ENCODE assay signal across 8 cellular contexts in genomic region chr10:46283217-46283944, GRCh38. TPM values are rescaled to one million over a fixed set of nuclear protein-coding genes. Genes with fewer than 3 reads are reported as not detected.
DNase-seq lines count a peak whose midpoint lies in the region; ATAC-seq, FAIRE-seq and TF ChIP-seq lines count a peak whose summit lies in the region.

No MANE protein-coding gene starts in this region.

- H3K4me3 Mint-ChIP-seq in nephron: peak overlapping the region; percentile 87 to 94 (median 92)

- no peaks in the 10 kb centered on the region for H3K9me3 Mint-ChIP-seq in nephron

- peaks cover 17% of the 10 kb centered on the region for H3K4me1 Mint-ChIP-seq in nephron

- no peaks in the 10 kb centered on the region for H3K9me3 ChIP-seq in KOPT-K1 (ENCODE audit: insufficient read depth, low read length, poor library complexity, severe bottlenecking)

- H3K4me3 ChIP-seq in BJ (ENCODE audit: low read depth, low read length) (peak overlapping the region; percentile 41), dorsolateral prefrontal cortex (peak overlapping the region in 55 of 59 donors; percentile 38 to 82 (median 62))

- H3K27ac ChIP-seq in KOPT-K1 (ENCODE audit: low read depth, low read length, poor library complexity, severe bottlenecking) (peak overlapping the region; percentile 81), dorsolateral prefrontal cortex (peak overlapping the region in 23 of 59 donors; percentile 5 to 95 (median 86))

- H3K27me3 ChIP-seq in BJ (ENCODE audit: control insufficient read depth, insufficient read depth, low read length): no peaks in the 10 kb centered on the region
- no peaks in the 10 kb centered on the region for H3K27me3 ChIP-seq in dorsolateral prefrontal cortex

- DNase-seq in BJ (ENCODE audit: low read depth) (no peak), dorsolateral prefrontal cortex (peak in 1 of 10 donors; percentile 21), GM13977 (ENCODE audit: low spot score) (no peak), HTR-8/SVneo (ENCODE audit: insufficient read length, low spot score) (no peak), NCI-H187 treated with DMSO at 0.1 percent for 48 hours (lab: John Stamatoyannopoulos, UW) (no peak)

- POLR2A ChIA-PET in BJ (lab: Charles Lee): interaction anchor here (0.5 kb wide), 1 partner anchor 179 kb away, joined by 3 read pairs; no protein-coding TSS in a partner anchor

- H3K36me3 ChIP-seq in BJ (ENCODE audit: control insufficient read depth, insufficient read depth, low read length) (no peaks in the 10 kb centered on the region), KOPT-K1 (ENCODE audit: insufficient read depth, low read length) (no peaks in the 10 kb centered on the region)

- in situ Hi-C loops in GM13977 (cut with MboI; ENCODE audit: low pct_unique_long_range_greater_than_20kb, low sequenced_read_pairs, unreplicated experiment): loop anchor here (5.0 to 25.0 kb wide), 2 partner anchors 176 to 1104 kb away; partner anchors contain the start of gene ZNF488

- intact Hi-C loops in dorsolateral prefrontal cortex (cut with DNase I): loop anchor here in 1 of 2 donors (10.0 kb wide), 1 partner anchor 51 kb away; no protein-coding TSS in a partner anchor

- ATAC-seq in HG03342 (IDR thresholded peaks at IDR 0.05; ENCODE audit: unreplicated experiment): no peak

- TF ChIP-seq CTCF in BJ (IDR thresholded peaks at IDR 0.05; ENCODE audit: insufficient read depth, low read depth, low read length) (no peak), dorsolateral prefrontal cortex (IDR thresholded peaks at IDR 0.05 in 54 of 56, conservative IDR thresholded peaks at IDR 0.05 in 2 of 56; ENCODE audit: low read depth in 1 of 56, partially characterized antibody in 56 of 56) (peak in 3 of 56 donors; percentile 4 to 7 (median 6)), nephron (IDR thresholded peaks at IDR 0.05; ENCODE audit: unreplicated experiment in 3 of 3) (no peak), GM13977 (IDR thresholded peaks at IDR 0.05; ENCODE audit: extremely low read depth, insufficient read depth, missing control alignments) (no peak)

- peak overlapping the region in 1 of 3 experiments; percentile 52 for H3K27ac Mint-ChIP-seq in nephron

- peaks cover 56% of the 10 kb centered on the region for H3K27me3 Mint-ChIP-seq in nephron (ENCODE audit: low read depth)

- FAIRE-seq in HTR-8/SVneo (lab: Jason Lieb, UNC): no peak

- CTCF ChIA-PET in BJ (lab: Yijun Ruan, JAX): interaction anchor here (0.9 to 1.2 kb wide), 3 partner anchors 11 to 1097 kb away, joined by 3 to 4 read pairs (median 4); no protein-coding TSS in a partner anchor

- no peaks in the 10 kb centered on the region for H3K36me3 Mint-ChIP-seq in nephron (ENCODE audit: low read depth)

RNA-seq across cellular contexts. Expression of gene ANTXRL, which starts 3.4 kb away (rescaled TPM):
- not detected in 2 replicates for polyA plus RNA-seq in BJ (2011; rRNA removed)
- not detected in 2 replicates for polyA minus RNA-seq in BJ (2011; rRNA and poly(A)+ RNA removed)
- 1 to 10 TPM in 1 of 120 experiments, under 1 TPM in 16, not detected in 103; 0.14 to 1.5 (median 0.30) TPM for total RNA-seq in dorsolateral prefrontal cortex
